23 cellular contexts compared by ENCODE assay signal in genomic region chr15:85636351-85636750, GRCh38.
"Had no signal": no experiment of that assay in that cellular context is flagged by ENCODE, and none has a peak within 500 bp of the region (broad histone marks: within the 10 kb centered on the region; RNA-seq: fewer than 3 reads in every experiment).

No MANE protein-coding gene starts in this region.

- ATAC-seq: activated naive CD4-positive, alpha-beta T cell treated with anti-CD3 and anti-CD28 coated beads, Interleukin-2, amount 50 U/mL, for 72 hours; heart right ventricle; naive thymus-derived CD8-positive, alpha-beta T cell; pancreas; psoas muscle; right cardiac atrium; SK-N-SH treated with all-trans-retinoic acid at 6 μM for 48 hours; stimulated activated naive CD8-positive, alpha-beta T cell treated with anti-CD3 and anti-CD28 coated beads, Interleukin-15, amount 100 ng/mL, for 72 hours had no signal

- H3K27me3 Mint-ChIP-seq: brain; dendritic cell treated with granulocyte-macrophage colony-stimulating factor and Interleukin-4, amounts not matched to agents 40 ng/mL and 50 ng/mL, for 4 days; naive thymus-derived CD8-positive, alpha-beta T cell; stimulated activated naive CD8-positive, alpha-beta T cell treated with anti-CD3 and anti-CD28 coated beads, Interleukin-15, amount 100 ng/mL, for 72 hours had no signal

- H3K9me3 ChIP-seq: heart right ventricle, pancreas, psoas muscle, suprapubic skin, tibial nerve had no signal

- H3K4me3 ChIP-seq: heart right ventricle, lung, pancreas, psoas muscle, suprapubic skin, tibial nerve had no signal

- H3K4me3 Mint-ChIP-seq: brain; dendritic cell treated with granulocyte-macrophage colony-stimulating factor and Interleukin-4, amounts not matched to agents 40 ng/mL and 50 ng/mL, for 4 days; mesothelial cell of epicardium; naive thymus-derived CD8-positive, alpha-beta T cell had no signal

- H3K27ac Mint-ChIP-seq: brain; dendritic cell treated with granulocyte-macrophage colony-stimulating factor and Interleukin-4, amounts not matched to agents 40 ng/mL and 50 ng/mL, for 4 days; mesothelial cell of epicardium; stimulated activated naive CD8-positive, alpha-beta T cell treated with anti-CD3 and anti-CD28 coated beads, Interleukin-15, amount 100 ng/mL, for 72 hours had no signal

- H3K27me3 ChIP-seq: heart right ventricle, pancreas, suprapubic skin, tibial nerve had no signal

- DNase-seq: activated CD4-positive, alpha-beta T cell treated with anti-CD3 and anti-CD28 coated beads for 4 hours; activated CD4-positive, alpha-beta T cell treated with anti-CD3 and anti-CD28 coated beads, Interleukin-2, amount 50 U/mL, for 48 hours; activated CD4-positive, CD25-positive, alpha-beta regulatory T cell; activated T-cell treated with anti-CD3 and anti-CD28 coated beads for 4 hours; aorta; foreskin fibroblast; heart right ventricle; kidney; naive thymus-derived CD8-positive, alpha-beta T cell; pancreas; psoas muscle; right cardiac atrium; stimulated activated CD4-positive, alpha-beta T cell treated with anti-CD3 and anti-CD28 coated beads, Interleukin-1b, Interleukin-23, amount 100 ng/mL, for 48 hours; stimulated activated naive CD8-positive, alpha-beta T cell treated with anti-CD3 and anti-CD28 coated beads, Interleukin-15, amount 100 ng/mL, for 72 hours; T1000 had no signal

- FAIRE-seq: kidney, pancreas had no signal

- H3K9me3 Mint-ChIP-seq: activated naive CD4-positive, alpha-beta T cell treated with anti-CD3 and anti-CD28 coated beads, Interleukin-2, amount 50 U/mL, for 72 hours; dendritic cell treated with granulocyte-macrophage colony-stimulating factor and Interleukin-4, amounts not matched to agents 40 ng/mL and 50 ng/mL, for 4 days; naive thymus-derived CD8-positive, alpha-beta T cell; stimulated activated naive CD8-positive, alpha-beta T cell treated with anti-CD3 and anti-CD28 coated beads, Interleukin-15, amount 100 ng/mL, for 72 hours had no signal

- H3K27ac ChIP-seq: pancreas, psoas muscle, suprapubic skin, tibial nerve had no signal
